Comparison of ENCODE assay signal across 9 cellular contexts in genomic region chr4:6331018-6331417, GRCh38.
DNase-seq lines count a peak whose midpoint lies in the region; ATAC-seq and TF ChIP-seq lines count a peak whose summit lies in the region.
"Had no signal": no experiment of that assay in that cellular context is flagged by ENCODE, and none has a peak within 500 bp of the region (broad histone marks: within the 10 kb centered on the region; RNA-seq: fewer than 3 reads in every experiment).

No MANE protein-coding gene starts in this region.

- H3K36me3 ChIP-seq in heart left ventricle = no peaks in the 10 kb centered on the region
- no peaks in the 10 kb centered on the region for H3K36me3 ChIP-seq in OCI-LY3 (replicated peaks; ENCODE audit: low read depth, low read length)

- ATAC-seq in heart left ventricle = no peak
- no peak for ATAC-seq in GM18505 (IDR thresholded peaks at IDR 0.05; ENCODE audit: unreplicated experiment)

- no peaks in the 10 kb centered on the region for H3K4me1 ChIP-seq in heart left ventricle
- H3K4me1 ChIP-seq in OCI-LY3 (ENCODE audit: low read length) = no peaks in the 10 kb centered on the region

- TF ChIP-seq CTCF in heart left ventricle (IDR thresholded peaks at IDR 0.05) (peak; percentile 29 to 56 (median 42)), OCI-LY3 (IDR thresholded peaks at IDR 0.05; ENCODE audit: low read depth, low read length) (peak; percentile 81), fibroblast of mammary gland (conservative IDR thresholded peaks at IDR 0.05; ENCODE audit: control insufficient read depth, insufficient read depth, low read depth, low read length) (peak; percentile 66)

- H3K27ac ChIP-seq in heart left ventricle = no peak overlapping the region
- H3K27ac ChIP-seq in OCI-LY3 (ENCODE audit: low read length) = no peak overlapping the region
- H3K27ac ChIP-seq: skin epidermis had no signal

- WGBS in heart left ventricle, 4 donors = 77 to 84% (median 80%) methylated on average over 8 of the region's 8 CpGs

- TF ChIP-seq POLR2A in heart left ventricle (IDR thresholded peaks at IDR 0.05) (no peak), GM18505 (IDR thresholded peaks at IDR 0.05; ENCODE audit: borderline replicate concordance, extremely low read depth, insufficient read depth, insufficient read length) (no peak)

- H3K79me2 ChIP-seq in OCI-LY3 (ENCODE audit: low read length) = no peaks in the 10 kb centered on the region

- intact Hi-C loops in heart left ventricle (cut with DNase I) = loop anchor here in 6 of 10 donors (5.0 kb wide), 2 partner anchors 211 to 216 kb away; no protein-coding TSS in a partner anchor
- intact Hi-C loops in cardiac septum (cut with DNase I) = loop anchor here (5.0 kb wide), 1 partner anchor 216 kb away; no protein-coding TSS in a partner anchor

- DNase-seq in heart left ventricle (peak in 1 of 5 donors; percentile 23), cardiac septum (ENCODE audit: low spot score) (no peak), fibroblast of mammary gland (ENCODE audit: low read depth) (peak; percentile 34), NCI-H510A (lab: John Stamatoyannopoulos, UW) (no peak), C1 segment of cervical spinal cord (lab: John Stamatoyannopoulos, UW) (no peak)
- DNase-seq in stimulated activated CD4-positive, alpha-beta T cell treated with anti-CD3 and anti-CD28 coated beads, Interleukin-4, amount 100 ng/mL, for 1 hour = peak; percentile 8

- H3K27me3 ChIP-seq in heart left ventricle (peaks cover 0 to 29% (median 5%) of the 10 kb centered on the region in 9 donors), OCI-LY3 (ENCODE audit: low read depth, low read length) (peaks cover 2% of the 10 kb centered on the region)

- no peak overlapping the region for H3K9ac ChIP-seq in OCI-LY3 (ENCODE audit: low read length)

- no peak overlapping the region for H3K4me2 ChIP-seq in OCI-LY3 (ENCODE audit: low read length)

- peaks cover 0 to 5% (median 0%) of the 10 kb centered on the region in 12 donors for H3K9me3 ChIP-seq in heart left ventricle
- H3K9me3 ChIP-seq in OCI-LY3 (ENCODE audit: insufficient read depth, low read length) = no peaks in the 10 kb centered on the region

- H3K4me3 ChIP-seq in heart left ventricle (no peak overlapping the region), OCI-LY3 (ENCODE audit: low read length) (no peak overlapping the region), fibroblast of mammary gland (ENCODE audit: control insufficient read depth, low read depth, low read length) (no peak overlapping the region)
- H3K4me3 ChIP-seq: skin epidermis had no signal

- no peaks in the 10 kb centered on the region for H4K20me1 ChIP-seq in OCI-LY3 (ENCODE audit: insufficient read depth, low read length)

- H2AFZ ChIP-seq in OCI-LY3 (ENCODE audit: low read depth, low read length) = no peak overlapping the region

Comparison
In these comparisons a context has a peak if more than half of its experiments do, and no peak if none do; other contexts are left out.
1. DNase-seq: peak in fibroblast of mammary gland (single experiment) and stimulated activated CD4-positive, alpha-beta T cell treated with anti-CD3 and anti-CD28 coated beads, Interleukin-4, amount 100 ng/mL, for 1 hour (single experiment); none in cardiac septum (single experiment), NCI-H510A (single experiment) and C1 segment of cervical spinal cord (0 of 14).
2. Peak in every context shown above with its lines, with median percentiles within 50 percentile points of each other: CTCF ChIP-seq.